ENCODE assay signal across 24 cellular contexts in genomic region chr2:161206491-161207032, GRCh38. TPM values are rescaled to one million over a fixed set of nuclear protein-coding genes. Genes with fewer than 3 reads are reported as not detected.
A peak's percentile ranks its signal among the peaks of the same experiment; 100 is the strongest.
DNase-seq lines count a peak whose midpoint lies in the region; ATAC-seq and TF ChIP-seq lines count a peak whose summit lies in the region.
"Had no signal": no experiment of that assay in that cellular context is flagged by ENCODE, and none has a peak within 500 bp of the region (broad histone marks: within the 10 kb centered on the region; RNA-seq: fewer than 3 reads in every experiment).

No MANE protein-coding gene starts in this region.

- no peak overlapping the region for H2BK5ac ChIP-seq in mesenchymal stem cell (ENCODE audit: low read depth, low read length, poor library complexity, severe bottlenecking)

- peaks cover 3 to 73% of the 10 kb centered on the region in 2 experiments for H3K36me3 ChIP-seq in mesenchymal stem cell (ENCODE audit: control insufficient read depth in 1 of 2, insufficient read depth in 2 of 2, low read depth in 1 of 2, low read length in 2 of 2)

- no peak overlapping the region for H3K4me2 ChIP-seq in mesenchymal stem cell (ENCODE audit: low read length, poor library complexity, severe bottlenecking)
- H3K4me2 ChIP-seq: KMS-11 had no signal

- TF ChIP-seq CTCF in AG09309 (IDR thresholded peaks at IDR 0.05; ENCODE audit: control insufficient read depth, insufficient read depth, low read depth, low read length, missing control alignments): no peak

- no peak overlapping the region for H3K27ac ChIP-seq in mesenchymal stem cell (ENCODE audit: low read length, poor library complexity, severe bottlenecking)
- H3K27ac ChIP-seq: KMS-11, Peyer's patch, right lobe of liver had no signal

- DNase-seq in AG09309 (ENCODE audit: low read depth) (peak; percentile 7), GM04504 (ENCODE audit: low read depth) (peak; percentile 11), dermis blood vessel endothelial cell (peak; percentile 59), mesenchymal stem cell (no peak), NCI-H526 treated with DMSO at 0.1 percent for 48 hours (lab: John Stamatoyannopoulos, UW) (no peak)
- no peak for DNase-seq in activated naive CD4-positive, alpha-beta T cell (lab: John Stamatoyannopoulos, UW)
- DNase-seq in activated naive CD4-positive, alpha-beta T cell treated with Interleukin-2 at 50 U/mL for 16 hours: no peak
- DNase-seq: activated CD4-positive, alpha-beta T cell treated with anti-CD3 and anti-CD28 coated beads, Interleukin-2, amount 10 ng/mL, durations not matched to agents 24 days and 14 days; activated CD8-positive, alpha-beta memory T cell treated with anti-CD3 and anti-CD28 coated beads, Interleukin-2, amount 10 ng/mL, durations not matched to agents 7 days and 5 days; CD8-positive, alpha-beta memory T cell; effector memory CD4-positive, alpha-beta T cell; glutamatergic neuron; left colon; naive B cell; NCI-H187 treated with DMSO at 0.1 percent for 48 hours; NCI-H345; Peyer's patch; right lobe of liver; stimulated activated CD4-positive, alpha-beta T cell treated with anti-CD3 and anti-CD28 coated beads, Interleukin-15, amount 100 ng/mL, for 24 hours; stimulated activated CD8-positive, alpha-beta memory T cell treated with anti-CD3 and anti-CD28 coated beads, Interleukin-4, amount 100 ng/mL, for 48 hours; T-helper 2 cell; trophoblast cell had no signal

- no peaks in the 10 kb centered on the region for H3K27me3 ChIP-seq in mesenchymal stem cell (ENCODE audit: control insufficient read depth in 1 of 2, insufficient read depth in 1 of 2, low read length in 2 of 2)
- H3K27me3 ChIP-seq: Peyer's patch, right lobe of liver had no signal

- H4K8ac ChIP-seq in mesenchymal stem cell (ENCODE audit: low read length): no peak overlapping the region

- H2AK5ac ChIP-seq in mesenchymal stem cell (ENCODE audit: low read length, severe bottlenecking): no peak overlapping the region

- no peak overlapping the region for H2AFZ ChIP-seq in mesenchymal stem cell (ENCODE audit: low read depth, low read length)

- H3K9ac ChIP-seq in mesenchymal stem cell (ENCODE audit: low read length): peak overlapping the region; percentile 50
- H3K9ac ChIP-seq: KMS-11 had no signal

- no peak overlapping the region for H2BK12ac ChIP-seq in mesenchymal stem cell (ENCODE audit: low read length in 2 of 2)

- H2BK120ac ChIP-seq in mesenchymal stem cell (ENCODE audit: low read depth, low read length): no peak overlapping the region

- 100% methylated on average over 1 of the region's 1 CpG for whole genome bisulfite sequencing in mesenchymal stem cell

- H2BK15ac ChIP-seq in mesenchymal stem cell (ENCODE audit: low read depth, poor library complexity, severe bottlenecking): no peak overlapping the region

- no peak overlapping the region for H4K91ac ChIP-seq in mesenchymal stem cell (ENCODE audit: low read length)

- H3K4me3 ChIP-seq in AG09309 (ENCODE audit: control insufficient read depth, low read depth, low read length) (no peak overlapping the region), mesenchymal stem cell (ENCODE audit: insufficient read depth in 1 of 2, low read depth in 1 of 2, low read length in 2 of 2) (no peak overlapping the region)
- H3K4me3 ChIP-seq: Peyer's patch, right lobe of liver had no signal

- H3K23ac ChIP-seq in mesenchymal stem cell (ENCODE audit: low read length in 2 of 2): no peak overlapping the region

- H3K4ac ChIP-seq in mesenchymal stem cell (ENCODE audit: low read depth in 1 of 2, low read length in 2 of 2): no peak overlapping the region

- no peaks in the 10 kb centered on the region for H3K9me3 ChIP-seq in mesenchymal stem cell (ENCODE audit: control insufficient read depth, low read length)
- H3K9me3 ChIP-seq: Peyer's patch, right lobe of liver had no signal

- no peaks in the 10 kb centered on the region for H3K4me1 ChIP-seq in mesenchymal stem cell (ENCODE audit: control insufficient read depth, insufficient read depth, low read depth, low read length)
- H3K4me1 ChIP-seq: Peyer's patch, right lobe of liver had no signal

- H3K18ac ChIP-seq in mesenchymal stem cell (ENCODE audit: low read depth in 1 of 2, low read length in 2 of 2): no peak overlapping the region

- no peak overlapping the region for H3K14ac ChIP-seq in mesenchymal stem cell (ENCODE audit: low read length in 2 of 2)

- peaks cover 1% of the 10 kb centered on the region for H3K79me1 ChIP-seq in mesenchymal stem cell (replicated peaks; ENCODE audit: low read length, poor library complexity, severe bottlenecking)

- ATAC-seq in GM18517 (IDR thresholded peaks at IDR 0.05; ENCODE audit: unreplicated experiment): no peak
- ATAC-seq: activated CD8-positive, alpha-beta memory T cell treated with anti-CD3 and anti-CD28 coated beads, Interleukin-2, amount 10 ng/mL, durations not matched to agents 7 days and 5 days; left colon; right lobe of liver had no signal

RNA-seq across cellular contexts. Expression of gene TANK, which starts 46.3 kb away (rescaled TPM):
- 79.4 and 114 TPM in 2 replicates for total RNA-seq in dermis blood vessel endothelial cell
- polyA plus RNA-seq in mesenchymal stem cell (2013, experiment 1 of 2): 50.9 TPM
- 56.2 TPM for polyA plus RNA-seq in mesenchymal stem cell (2013, experiment 2 of 2)

Comparison
In these comparisons a context has a peak if more than half of its experiments do, and no peak if none do; other contexts are left out.
1. DNase-seq: peak in AG09309 (single experiment), GM04504 (single experiment) and dermis blood vessel endothelial cell (single experiment); none in mesenchymal stem cell (single experiment), activated naive CD4-positive, alpha-beta T cell (0 of 4), activated naive CD4-positive, alpha-beta T cell treated with Interleukin-2 at 50 U/mL for 16 hours (single experiment) and NCI-H526 treated with DMSO at 0.1 percent for 48 hours (single experiment).